In the genomic region with DNA sequence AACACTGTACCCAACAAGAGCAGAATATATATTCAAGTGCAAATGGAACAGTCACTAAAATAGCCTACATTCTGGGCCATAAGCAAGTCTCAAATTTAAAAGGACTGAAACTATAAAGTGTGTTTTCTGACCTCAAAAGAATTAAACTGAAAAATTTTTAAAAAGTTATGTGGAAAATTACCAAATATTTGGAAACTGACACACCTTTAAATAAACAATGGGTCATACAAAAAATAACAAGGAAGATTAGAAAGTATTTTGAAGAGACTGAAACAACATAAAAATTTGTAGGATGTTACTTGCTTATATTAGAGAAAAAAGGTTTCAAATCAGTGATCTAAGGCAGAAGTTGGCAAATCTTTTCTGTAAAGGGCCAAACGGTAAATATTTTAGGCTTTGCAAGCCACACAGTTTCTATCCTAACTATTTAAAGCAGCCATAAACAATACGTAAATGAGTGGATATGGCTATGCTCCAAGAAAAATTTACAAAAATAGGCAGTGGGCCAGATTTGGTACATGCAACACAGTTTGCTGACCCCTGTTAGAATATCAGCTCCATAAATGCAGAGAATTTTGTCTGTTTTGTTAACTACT, we compare ENCODE assay signal across 15 cellular contexts.
DNase-seq lines count a peak whose midpoint lies in the region; TF ChIP-seq lines count a peak whose summit lies in the region.
"Had no signal": no experiment of that assay in that cellular context is flagged by ENCODE, and none has a peak within 500 bp of the region (broad histone marks: within the 10 kb centered on the region; RNA-seq: fewer than 3 reads in every experiment).

No MANE protein-coding gene starts in this region.

- no peaks in the 10 kb centered on the region for H3K27me3 Mint-ChIP-seq in activated CD4-positive, alpha-beta T cell treated with anti-CD3 and anti-CD28 coated beads, Interleukin-2, amount 10 ng/mL, durations not matched to agents 24 days and 14 days
- H3K27me3 Mint-ChIP-seq: activated CD4-positive, alpha-beta memory T cell treated with anti-CD3 and anti-CD28 coated beads for 36 hours had no signal

- DNase-seq in A673 (ENCODE audit: low spot score): peak; percentile 19
- peak; percentile 82 for DNase-seq in HS-27A (ENCODE audit: low read depth)
- peak; percentile 76 for DNase-seq in astrocyte of the cerebellum (ENCODE audit: low read depth)
- peak; percentile 87 for DNase-seq in iris pigment epithelial cell (ENCODE audit: low read depth)
- DNase-seq in DMS 273 (lab: John Stamatoyannopoulos, UW; ENCODE audit: unreplicated experiment): no peak
- DNase-seq in stimulated activated CD4-positive, alpha-beta T cell treated with anti-CD3 and anti-CD28 coated beads, Interleukin-4, amount 100 ng/mL, for 1 hour: no peak
- DNase-seq in activated CD4-positive, alpha-beta T cell treated with anti-CD3 and anti-CD28 coated beads, Interleukin-2, amount 10 ng/mL, durations not matched to agents 24 days and 14 days: no peak
- no peak for DNase-seq in COLO829 (ENCODE audit: low spot score)
- DNase-seq: activated CD4-positive, alpha-beta memory T cell treated with anti-CD3 and anti-CD28 coated beads for 36 hours; activated effector memory CD4-positive, alpha-beta T cell treated with anti-CD3 and anti-CD28 coated beads, Interleukin-2, amount 50 U/mL, for 16 hours; NCI-H510A treated with DMSO at 0.1 percent for 48 hours; stimulated activated CD8-positive, alpha-beta memory T cell treated with anti-CD3 and anti-CD28 coated beads, Interleukin-4, amount 100 ng/mL, for 48 hours had no signal

- H3K4me1 Mint-ChIP-seq in activated CD4-positive, alpha-beta T cell treated with anti-CD3 and anti-CD28 coated beads, Interleukin-2, amount 10 ng/mL, durations not matched to agents 24 days and 14 days: peaks cover 4% of the 10 kb centered on the region

- no TSS peak for BruUV-seq in A673 (replicated peaks; lab: Mats Ljungman, UMichigan)

- in situ Hi-C loops in astrocyte of the cerebellum (cut with HindIII; ENCODE audit: low sequenced_read_pairs): no loop called here

- H3K36me3 Mint-ChIP-seq in activated CD4-positive, alpha-beta T cell treated with anti-CD3 and anti-CD28 coated beads, Interleukin-2, amount 10 ng/mL, durations not matched to agents 24 days and 14 days (ENCODE audit: low read depth): peaks cover 31% of the 10 kb centered on the region

- H3K27ac Mint-ChIP-seq in activated CD4-positive, alpha-beta T cell treated with anti-CD3 and anti-CD28 coated beads, Interleukin-2, amount 10 ng/mL, durations not matched to agents 24 days and 14 days: no peak overlapping the region
- H3K27ac Mint-ChIP-seq: activated CD4-positive, alpha-beta memory T cell treated with anti-CD3 and anti-CD28 coated beads for 36 hours had no signal

- H3K4me3 ChIP-seq in A673 (ENCODE audit: low read depth, low read length, poor library complexity, severe bottlenecking) (no peak overlapping the region), astrocyte of the cerebellum (ENCODE audit: low read depth, low read length) (no peak overlapping the region)
- H3K4me3 ChIP-seq: BLaER1, gastroesophageal sphincter, vagina had no signal

- intact Hi-C loops in A673 (cut with micrococcal nuclease; ENCODE audit: unreplicated experiment): no loop called here
- intact Hi-C loops in activated CD4-positive, alpha-beta T cell treated with anti-CD3 and anti-CD28 coated beads, Interleukin-2, amount 10 ng/mL, durations not matched to agents 24 days and 14 days (cut with micrococcal nuclease): no loop called here

- no peaks in the 10 kb centered on the region for H3K27me3 ChIP-seq in A673 (replicated peaks; ENCODE audit: insufficient read depth, low read depth, low read length, poor library complexity)
- H3K27me3 ChIP-seq: BLaER1, gastroesophageal sphincter, vagina had no signal

- no peak overlapping the region for H3K4me3 Mint-ChIP-seq in activated CD4-positive, alpha-beta T cell treated with anti-CD3 and anti-CD28 coated beads, Interleukin-2, amount 10 ng/mL, durations not matched to agents 24 days and 14 days
- H3K4me3 Mint-ChIP-seq: activated CD4-positive, alpha-beta memory T cell treated with anti-CD3 and anti-CD28 coated beads for 36 hours had no signal

- POLR2A ChIA-PET in A673 (lab: Charles Lee; ENCODE audit: low non-redundant PET): interaction anchor here (0.8 kb wide), 1 partner anchor 67 kb away, joined by 4 read pairs; no protein-coding TSS in a partner anchor

- peaks cover 69% of the 10 kb centered on the region for H3K4me1 ChIP-seq in A673 (ENCODE audit: insufficient read depth, low read length, poor library complexity, severe bottlenecking)
- H3K4me1 ChIP-seq: BLaER1 had no signal

- H3K9me3 Mint-ChIP-seq in activated CD4-positive, alpha-beta T cell treated with anti-CD3 and anti-CD28 coated beads, Interleukin-2, amount 10 ng/mL, durations not matched to agents 24 days and 14 days: no peaks in the 10 kb centered on the region
- H3K9me3 Mint-ChIP-seq: activated CD4-positive, alpha-beta memory T cell treated with anti-CD3 and anti-CD28 coated beads for 36 hours had no signal

- H3K9me3 ChIP-seq in A673 (ENCODE audit: low read depth, low read length, poor library complexity, severe bottlenecking): no peaks in the 10 kb centered on the region
- H3K9me3 ChIP-seq: BLaER1, gastroesophageal sphincter, vagina had no signal

- CTCF ChIA-PET in A673 (lab: Charles Lee): no interaction called here

- no peak for TF ChIP-seq CTCF in A673 (conservative IDR thresholded peaks at IDR 0.05; ENCODE audit: low read depth, low read length)
- no peak for TF ChIP-seq CTCF in astrocyte of the cerebellum (IDR thresholded peaks at IDR 0.05; ENCODE audit: low read depth, low read length, missing control alignments)

- H3K27ac ChIP-seq in A673 (ENCODE audit: low read depth, low read length, poor library complexity, severe bottlenecking): no peak overlapping the region
- H3K27ac ChIP-seq: BLaER1, gastroesophageal sphincter, vagina had no signal

- no peaks in the 10 kb centered on the region for H3K36me3 ChIP-seq in A673 (ENCODE audit: insufficient read depth, low read length, poor library complexity, severe bottlenecking)
- H3K36me3 ChIP-seq: gastroesophageal sphincter, vagina had no signal

Comparison
In these comparisons a context has a peak if more than half of its experiments do, and no peak if none do; other contexts are left out.
1. DNase-seq: peak in A673 (single experiment), HS-27A (single experiment), astrocyte of the cerebellum (single experiment) and iris pigment epithelial cell (single experiment); none in DMS 273 (single experiment), stimulated activated CD4-positive, alpha-beta T cell treated with anti-CD3 and anti-CD28 coated beads, Interleukin-4, amount 100 ng/mL, for 1 hour (single experiment), activated CD4-positive, alpha-beta T cell treated with anti-CD3 and anti-CD28 coated beads, Interleukin-2, amount 10 ng/mL, durations not matched to agents 24 days and 14 days (single experiment) and COLO829 (single experiment).